Comparison of ENCODE assay signal across 24 cellular contexts in the genomic region with DNA sequence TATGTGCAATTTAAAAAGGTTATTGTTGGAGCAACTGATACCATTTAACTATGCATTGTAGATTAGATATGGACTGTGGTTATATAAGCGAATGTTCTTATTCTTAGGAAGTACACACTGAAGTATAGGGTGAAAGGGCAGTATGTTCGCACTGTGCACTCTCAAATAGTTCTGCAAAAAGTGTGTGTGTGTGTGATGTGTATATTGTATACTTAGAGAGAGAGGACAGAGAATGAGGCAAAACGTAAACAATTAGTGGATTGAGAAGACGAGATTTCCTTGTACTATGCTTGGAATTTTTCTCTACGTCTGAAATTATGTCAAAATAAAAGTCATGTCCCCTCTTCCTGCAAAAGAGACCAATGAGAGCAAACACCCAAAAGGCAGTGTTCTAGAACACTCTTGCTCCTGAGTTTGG. TPM values are rescaled to one million over a fixed set of nuclear protein-coding genes. Genes with fewer than 3 reads are reported as not detected.
DNase-seq lines count a peak whose midpoint lies in the region; ATAC-seq and TF ChIP-seq lines count a peak whose summit lies in the region.
"Had no signal": no experiment of that assay in that cellular context is flagged by ENCODE, and none has a peak within 500 bp of the region (broad histone marks: within the 10 kb centered on the region; RNA-seq: fewer than 3 reads in every experiment).

No MANE protein-coding gene starts in this region.

- H3K27ac ChIP-seq in brain microvascular endothelial cell: peak overlapping the region; percentile 30
- no peak overlapping the region for H3K27ac ChIP-seq in smooth muscle cell (ENCODE audit: low read depth)
- H3K27ac ChIP-seq: HL-60, psoas muscle, vagina had no signal

- no peaks in the 10 kb centered on the region for H3K27me3 ChIP-seq in brain microvascular endothelial cell (replicated peaks)
- no peaks in the 10 kb centered on the region for H3K27me3 ChIP-seq in smooth muscle cell (ENCODE audit: low read depth)
- no peaks in the 10 kb centered on the region for H3K27me3 ChIP-seq in MG63
- H3K27me3 ChIP-seq: vagina had no signal

- H3K4me3 Mint-ChIP-seq in activated T-cell treated with anti-CD3 and anti-CD28 coated beads, Interleukin-2, amount 50 U/mL, for 72 hours: no peak overlapping the region
- H3K4me3 Mint-ChIP-seq: activated naive CD4-positive, alpha-beta T cell treated with anti-CD3 and anti-CD28 coated beads, Interleukin-2, amount 10 ng/mL, durations not matched to agents 7 days and 5 days; activated T-helper 1 cell treated with anti-CD3 and anti-CD28 coated beads, Interleukin-12 subunit alpha, Interleukin-12 subunit beta, Interleukin-2, Interleukin-4 antibody, amounts not matched to agents 30 ng/mL and 10 ng/mL and 1 ng/mL, durations not matched to agents 14 hours and 24 hours and 36 hours; dendritic cell treated with granulocyte-macrophage colony-stimulating factor and Interleukin-4, amounts not matched to agents 40 ng/mL and 50 ng/mL, for 4 days had no signal

- 35% methylated on average over 5 of the region's 5 CpGs for WGBS in smooth muscle cell (ENCODE audit: low lambda C conversion rate)

- H4K20me1 ChIP-seq in smooth muscle cell (ENCODE audit: low read depth): no peaks in the 10 kb centered on the region

- H3K9me3 Mint-ChIP-seq in activated T-cell treated with anti-CD3 and anti-CD28 coated beads, Interleukin-2, amount 50 U/mL, for 72 hours: no peaks in the 10 kb centered on the region
- H3K9me3 Mint-ChIP-seq: activated naive CD4-positive, alpha-beta T cell treated with anti-CD3 and anti-CD28 coated beads, Interleukin-2, amount 10 ng/mL, durations not matched to agents 7 days and 5 days; activated T-helper 1 cell treated with anti-CD3 and anti-CD28 coated beads, Interleukin-12 subunit alpha, Interleukin-12 subunit beta, Interleukin-2, Interleukin-4 antibody, amounts not matched to agents 30 ng/mL and 10 ng/mL and 1 ng/mL, durations not matched to agents 14 hours and 24 hours and 36 hours; dendritic cell treated with granulocyte-macrophage colony-stimulating factor and Interleukin-4, amounts not matched to agents 40 ng/mL and 50 ng/mL, for 4 days had no signal

- H3K4me3 ChIP-seq in brain microvascular endothelial cell (ENCODE audit: low read depth, low read length): no peak overlapping the region
- no peak overlapping the region for H3K4me3 ChIP-seq in smooth muscle cell
- H3K4me3 ChIP-seq in MG63: no peak overlapping the region
- H3K4me3 ChIP-seq: psoas muscle, vagina had no signal

- H3K27ac Mint-ChIP-seq in activated T-cell treated with anti-CD3 and anti-CD28 coated beads, Interleukin-2, amount 50 U/mL, for 72 hours: no peak overlapping the region
- H3K27ac Mint-ChIP-seq: activated naive CD4-positive, alpha-beta T cell treated with anti-CD3 and anti-CD28 coated beads, Interleukin-2, amount 10 ng/mL, durations not matched to agents 7 days and 5 days; activated T-helper 1 cell treated with anti-CD3 and anti-CD28 coated beads, Interleukin-12 subunit alpha, Interleukin-12 subunit beta, Interleukin-2, Interleukin-4 antibody, amounts not matched to agents 30 ng/mL and 10 ng/mL and 1 ng/mL, durations not matched to agents 14 hours and 24 hours and 36 hours; dendritic cell treated with granulocyte-macrophage colony-stimulating factor and Interleukin-4, amounts not matched to agents 40 ng/mL and 50 ng/mL, for 4 days had no signal

- H3K27me3 Mint-ChIP-seq in activated T-cell treated with anti-CD3 and anti-CD28 coated beads, Interleukin-2, amount 50 U/mL, for 72 hours (ENCODE audit: low read depth): no peaks in the 10 kb centered on the region
- H3K27me3 Mint-ChIP-seq: dendritic cell treated with granulocyte-macrophage colony-stimulating factor and Interleukin-4, amounts not matched to agents 40 ng/mL and 50 ng/mL, for 4 days had no signal

- TF ChIP-seq CTCF in brain microvascular endothelial cell (IDR thresholded peaks at IDR 0.05; ENCODE audit: low read depth, low read length, missing control alignments) (no peak), smooth muscle cell (IDR thresholded peaks at IDR 0.05; ENCODE audit: borderline replicate concordance, insufficient read depth, poor library complexity, severe bottlenecking) (no peak)

- in situ Hi-C loops in brain microvascular endothelial cell (cut with HindIII; ENCODE audit: low pct_ligation_motif_present, low sequenced_read_pairs): no loop called here

- ATAC-seq in GM18867 (IDR thresholded peaks at IDR 0.05; ENCODE audit: unreplicated experiment): no peak
- ATAC-seq in activated T-cell treated with anti-CD3 and anti-CD28 coated beads, Interleukin-2, amount 50 U/mL, for 72 hours (replicated peaks in 1 of 2): no peak
- ATAC-seq: psoas muscle had no signal

- H3K9me3 ChIP-seq in smooth muscle cell (replicated peaks; ENCODE audit: low read depth) (no peaks in the 10 kb centered on the region), MG63 (no peaks in the 10 kb centered on the region)
- H3K9me3 ChIP-seq: psoas muscle, vagina had no signal

- no peaks in the 10 kb centered on the region for H3K4me1 Mint-ChIP-seq in activated T-cell treated with anti-CD3 and anti-CD28 coated beads, Interleukin-2, amount 50 U/mL, for 72 hours (ENCODE audit: low read depth)
- H3K4me1 Mint-ChIP-seq: activated naive CD4-positive, alpha-beta T cell treated with anti-CD3 and anti-CD28 coated beads, Interleukin-2, amount 10 ng/mL, durations not matched to agents 7 days and 5 days had no signal

- TF ChIP-seq RAD21 in Ishikawa (IDR thresholded peaks at IDR 0.05; ENCODE audit: low read depth): no peak

- TF ChIP-seq EP300 in Ishikawa (IDR thresholded peaks at IDR 0.05; ENCODE audit: borderline replicate concordance): no peak

- H3K36me3 Mint-ChIP-seq in activated T-cell treated with anti-CD3 and anti-CD28 coated beads, Interleukin-2, amount 50 U/mL, for 72 hours (ENCODE audit: insufficient read depth in 2 of 2): no peaks in the 10 kb centered on the region
- H3K36me3 Mint-ChIP-seq: activated naive CD4-positive, alpha-beta T cell treated with anti-CD3 and anti-CD28 coated beads, Interleukin-2, amount 10 ng/mL, durations not matched to agents 7 days and 5 days had no signal

- H3K79me2 ChIP-seq in smooth muscle cell (ENCODE audit: low read depth): no peaks in the 10 kb centered on the region

- no peak overlapping the region for H2AFZ ChIP-seq in smooth muscle cell (ENCODE audit: low read depth)

- peak overlapping the region; percentile 46 for H3K4me2 ChIP-seq in smooth muscle cell

- H3K36me3 ChIP-seq in brain microvascular endothelial cell (replicated peaks) (no peaks in the 10 kb centered on the region), smooth muscle cell (ENCODE audit: low read depth) (no peaks in the 10 kb centered on the region), MG63 (no peaks in the 10 kb centered on the region)
- H3K36me3 ChIP-seq: vagina had no signal

- H3K4me1 ChIP-seq in smooth muscle cell (ENCODE audit: low read depth): peaks cover 19% of the 10 kb centered on the region
- H3K4me1 ChIP-seq: vagina had no signal

- DNase-seq in brain microvascular endothelial cell (peak; percentile 44), iris pigment epithelial cell (ENCODE audit: low read depth) (peak; percentile 60), smooth muscle cell (lab: John Stamatoyannopoulos, UW; ENCODE audit: unreplicated experiment) (no peak), MG63 (no peak), NCI-H524 treated with DMSO at 0.1 percent for 48 hours (lab: John Stamatoyannopoulos, UW) (no peak)
- DNase-seq in activated T-cell treated with anti-CD3 and anti-CD28 coated beads, Interleukin-2, amount 50 U/mL, for 72 hours: no peak
- DNase-seq: activated CD4-positive, alpha-beta T cell treated with anti-CD3 and anti-CD28 coated beads, Interleukin-2, amount 50 U/mL, for 48 hours; activated CD4-positive, CD25-positive, alpha-beta regulatory T cell; activated naive CD4-positive, alpha-beta T cell treated with anti-CD3 and anti-CD28 coated beads, Interleukin-2, amount 10 ng/mL, durations not matched to agents 7 days and 5 days; C1 segment of cervical spinal cord; DMS79 treated with DMSO at 0.1 percent for 48 hours; head of caudate nucleus; NCI-H1694; NCI-H2171; NCI-H510A treated with DMSO at 0.1 percent for 48 hours; psoas muscle; stimulated activated naive CD4-positive, alpha-beta T cell treated with Interleukin-2 at 50 U/mL for 16 hours; T-helper 1 cell had no signal

- H3F3A ChIP-seq in smooth muscle cell (ENCODE audit: low read depth): peaks cover 4% of the 10 kb centered on the region

- no peak overlapping the region for H3K9ac ChIP-seq in smooth muscle cell (ENCODE audit: low read depth)

TF ChIP-seq in Ishikawa, 13 proteins besides CTCF, POLR2A, EP300 and RAD21 (continues in another document):
- TF ChIP-seq, protein P1, sequence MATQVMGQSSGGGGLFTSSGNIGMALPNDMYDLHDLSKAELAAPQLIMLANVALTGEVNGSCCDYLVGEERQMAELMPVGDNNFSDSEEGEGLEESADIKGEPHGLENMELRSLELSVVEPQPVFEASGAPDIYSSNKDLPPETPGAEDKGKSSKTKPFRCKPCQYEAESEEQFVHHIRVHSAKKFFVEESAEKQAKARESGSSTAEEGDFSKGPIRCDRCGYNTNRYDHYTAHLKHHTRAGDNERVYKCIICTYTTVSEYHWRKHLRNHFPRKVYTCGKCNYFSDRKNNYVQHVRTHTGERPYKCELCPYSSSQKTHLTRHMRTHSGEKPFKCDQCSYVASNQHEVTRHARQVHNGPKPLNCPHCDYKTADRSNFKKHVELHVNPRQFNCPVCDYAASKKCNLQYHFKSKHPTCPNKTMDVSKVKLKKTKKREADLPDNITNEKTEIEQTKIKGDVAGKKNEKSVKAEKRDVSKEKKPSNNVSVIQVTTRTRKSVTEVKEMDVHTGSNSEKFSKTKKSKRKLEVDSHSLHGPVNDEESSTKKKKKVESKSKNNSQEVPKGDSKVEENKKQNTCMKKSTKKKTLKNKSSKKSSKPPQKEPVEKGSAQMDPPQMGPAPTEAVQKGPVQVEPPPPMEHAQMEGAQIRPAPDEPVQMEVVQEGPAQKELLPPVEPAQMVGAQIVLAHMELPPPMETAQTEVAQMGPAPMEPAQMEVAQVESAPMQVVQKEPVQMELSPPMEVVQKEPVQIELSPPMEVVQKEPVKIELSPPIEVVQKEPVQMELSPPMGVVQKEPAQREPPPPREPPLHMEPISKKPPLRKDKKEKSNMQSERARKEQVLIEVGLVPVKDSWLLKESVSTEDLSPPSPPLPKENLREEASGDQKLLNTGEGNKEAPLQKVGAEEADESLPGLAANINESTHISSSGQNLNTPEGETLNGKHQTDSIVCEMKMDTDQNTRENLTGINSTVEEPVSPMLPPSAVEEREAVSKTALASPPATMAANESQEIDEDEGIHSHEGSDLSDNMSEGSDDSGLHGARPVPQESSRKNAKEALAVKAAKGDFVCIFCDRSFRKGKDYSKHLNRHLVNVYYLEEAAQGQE (IDR thresholded peaks at IDR 0.05; ENCODE audit: low read depth): no peak

RNA-seq across cellular contexts. Expression of a gene that starts 30.4 kb away (rescaled TPM):
- total RNA-seq in smooth muscle cell: 18.3 and 22.6 TPM in 2 replicates
- 31.0 and 31.9 TPM in 2 replicates for polyA plus RNA-seq in smooth muscle cell
- total RNA-seq in activated T-cell treated with anti-CD3 and anti-CD28 coated beads, Interleukin-2, amount 50 U/mL, for 72 hours: 10 to 100 TPM; 12.4 to 14.3 TPM
- total RNA-seq in MG63 (2014; rRNA removed; shearing (Covaris generic); ENCODE audit: low replicate concordance): 19.7 and 27.5 TPM in 2 replicates

RNA-seq across cellular contexts. Expression of a gene that starts 30.6 kb away (rescaled TPM):
- total RNA-seq in smooth muscle cell: 20.9 and 31.1 TPM in 2 replicates
- polyA plus RNA-seq in smooth muscle cell: 23.8 and 28.1 TPM in 2 replicates
- 10 to 100 TPM; 48.4 to 61.0 TPM for total RNA-seq in activated T-cell treated with anti-CD3 and anti-CD28 coated beads, Interleukin-2, amount 50 U/mL, for 72 hours
- total RNA-seq in MG63 (2014; rRNA removed; shearing (Covaris generic); ENCODE audit: low replicate concordance): 8.2 and 12.0 TPM in 2 replicates

Comparison
In these comparisons a context has a peak if more than half of its experiments do, and no peak if none do; other contexts are left out.
1. DNase-seq: peak in brain microvascular endothelial cell (single experiment) and iris pigment epithelial cell (single experiment); none in smooth muscle cell (single experiment), activated T-cell treated with anti-CD3 and anti-CD28 coated beads, Interleukin-2, amount 50 U/mL, for 72 hours (0 of 2), MG63 (single experiment) and NCI-H524 treated with DMSO at 0.1 percent for 48 hours (single experiment).